Comparison of ENCODE assay signal across 18 cellular contexts in the genomic region with DNA sequence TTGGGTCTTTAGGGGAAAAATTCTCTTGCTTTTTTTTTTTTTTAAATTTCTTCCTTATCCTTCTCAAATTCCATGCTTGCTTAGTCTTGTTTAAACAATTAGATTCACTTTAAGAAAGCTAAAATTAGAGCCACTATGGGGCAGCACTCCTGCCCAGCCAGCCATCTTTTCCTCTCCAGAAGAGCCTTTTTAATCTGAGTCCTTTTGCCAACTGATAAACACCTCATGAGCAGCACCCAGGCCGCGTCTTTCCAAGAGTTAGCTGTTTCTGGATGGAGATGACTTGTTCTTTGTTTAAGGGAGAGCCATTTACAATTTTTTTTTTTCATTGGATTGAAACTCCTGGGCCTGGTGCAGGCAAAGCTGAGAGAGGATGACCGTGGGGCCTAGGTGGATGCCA. TPM values are rescaled to one million over a fixed set of nuclear protein-coding genes. Genes with fewer than 3 reads are reported as not detected.
DNase-seq lines count a peak whose midpoint lies in the region; ATAC-seq, FAIRE-seq and TF ChIP-seq lines count a peak whose summit lies in the region.
"Had no signal": no experiment of that assay in that cellular context is flagged by ENCODE, and none has a peak within 500 bp of the region (broad histone marks: within the 10 kb centered on the region; RNA-seq: fewer than 3 reads in every experiment).

No MANE protein-coding gene starts in this region.

- no peaks in the 10 kb centered on the region for H3K36me3 ChIP-seq in esophagus muscularis mucosa
- H3K36me3 ChIP-seq: right lobe of liver had no signal

- no peak for ATAC-seq in GM21528 (IDR thresholded peaks at IDR 0.05; ENCODE audit: low FRiP score, unreplicated experiment)
- ATAC-seq: HepG2; right lobe of liver; stimulated activated effector memory CD8-positive, alpha-beta T cell treated with anti-CD3 and anti-CD28 coated beads, Interleukin-12 subunit alpha, Interleukin-12 subunit beta, amount 100 ng/mL, for 72 hours had no signal

- H3K4me1 ChIP-seq in esophagus muscularis mucosa, result peaks cover 0 to 11% (median 9%) of the 10 kb centered on the region in 4 donors
- H3K4me1 ChIP-seq: right lobe of liver had no signal

- no peak for TF ChIP-seq EP300 in esophagus muscularis mucosa (IDR thresholded peaks at IDR 0.05)

- intact Hi-C loops in esophagus muscularis mucosa (cut with DNase I), result no loop called here

- peaks cover 7% of the 10 kb centered on the region for H3K4me1 Mint-ChIP-seq in mesothelial cell of epicardium

- TF ChIP-seq CTCF in C4-2B (conservative IDR thresholded peaks at IDR 0.05) (peak; percentile 15; the same call in 1 of the 2 replicates), LNCAP (IDR thresholded peaks at IDR 0.05) (peak; percentile 30; the same call in 1 of the 2 replicates), esophagus muscularis mucosa (IDR thresholded peaks at IDR 0.05) (no peak), mesothelial cell of epicardium (IDR thresholded peaks at IDR 0.05; ENCODE audit: unreplicated experiment) (no peak)

- no peaks in the 10 kb centered on the region for H3K9me3 ChIP-seq in esophagus muscularis mucosa
- H3K9me3 ChIP-seq: right lobe of liver had no signal

- peak overlapping the region; percentile 20 for H3K27ac Mint-ChIP-seq in mesothelial cell of epicardium
- H3K27ac Mint-ChIP-seq: activated CD4-positive, alpha-beta T cell treated with anti-CD3 and anti-CD28 coated beads, Interleukin-2, amount 10 ng/mL, durations not matched to agents 24 days and 14 days; activated T-helper 1 cell treated with anti-CD3 and anti-CD28 coated beads, Interleukin-12 subunit alpha, Interleukin-12 subunit beta, Interleukin-2, Interleukin-4 antibody, amounts not matched to agents 30 ng/mL and 10 ng/mL and 1 ng/mL, durations not matched to agents 14 hours and 24 hours and 36 hours; nephron progenitor cell; stimulated activated effector memory CD8-positive, alpha-beta T cell treated with anti-CD3 and anti-CD28 coated beads, Interleukin-12 subunit alpha, Interleukin-12 subunit beta, amount 100 ng/mL, for 72 hours; T-helper 2 cell treated with Interferon-gamma antibody and Interleukin-4, amounts not matched to agents 5 μg/mL and 100 μg/mL, for 36 hours had no signal

- H3K4me3 Mint-ChIP-seq in mesothelial cell of epicardium, result no peak overlapping the region
- H3K4me3 Mint-ChIP-seq: activated CD4-positive, alpha-beta T cell treated with anti-CD3 and anti-CD28 coated beads, Interleukin-2, amount 10 ng/mL, durations not matched to agents 24 days and 14 days; activated T-helper 1 cell treated with anti-CD3 and anti-CD28 coated beads, Interleukin-12 subunit alpha, Interleukin-12 subunit beta, Interleukin-2, Interleukin-4 antibody, amounts not matched to agents 30 ng/mL and 10 ng/mL and 1 ng/mL, durations not matched to agents 14 hours and 24 hours and 36 hours; nephron progenitor cell; stimulated activated effector memory CD8-positive, alpha-beta T cell treated with anti-CD3 and anti-CD28 coated beads, Interleukin-12 subunit alpha, Interleukin-12 subunit beta, amount 100 ng/mL, for 72 hours; T-helper 2 cell treated with Interferon-gamma antibody and Interleukin-4, amounts not matched to agents 5 μg/mL and 100 μg/mL, for 36 hours had no signal

- H3K27me3 ChIP-seq in esophagus muscularis mucosa, result peaks cover 0 to 3% (median 0%) of the 10 kb centered on the region in 4 donors
- H3K27me3 ChIP-seq: right lobe of liver had no signal

- TF ChIP-seq POLR2A in esophagus muscularis mucosa (IDR thresholded peaks at IDR 0.05; ENCODE audit: low read depth), result no peak

- no peak for FAIRE-seq in frontal cortex (lab: Jason Lieb, UNC)
- FAIRE-seq: HepG2 had no signal

- DNase-seq in esophagus muscularis mucosa (ENCODE audit: extremely low spot score) (peak; percentile 80), mesothelial cell of epicardium (ENCODE audit: low spot score in 2 of 2, unreplicated experiment in 2 of 2) (no peak), NCI-H2081 treated with DMSO at 0.1 percent for 48 hours (lab: John Stamatoyannopoulos, UW) (no peak), frontal cortex (ENCODE audit: low spot score in 2 of 2) (no peak)
- DNase-seq: activated CD4-positive, alpha-beta T cell treated with anti-CD3 and anti-CD28 coated beads, Interleukin-2, amount 10 ng/mL, durations not matched to agents 24 days and 14 days; effector memory CD4-positive, alpha-beta T cell; NCI-H510A treated with DMSO at 0.1 percent for 48 hours; nephron progenitor cell; right lobe of liver; stimulated activated CD4-positive, alpha-beta T cell treated with anti-CD3 and anti-CD28 coated beads, Interleukin-4, amount 100 ng/mL, for 4 hours had no signal

- H3K4me3 ChIP-seq in esophagus muscularis mucosa, result no peak overlapping the region
- H3K4me3 ChIP-seq: lung, right lobe of liver had no signal

- H3K36me3 Mint-ChIP-seq in mesothelial cell of epicardium, result no peaks in the 10 kb centered on the region
- H3K36me3 Mint-ChIP-seq: stimulated activated effector memory CD8-positive, alpha-beta T cell treated with anti-CD3 and anti-CD28 coated beads, Interleukin-12 subunit alpha, Interleukin-12 subunit beta, amount 100 ng/mL, for 72 hours had no signal

- 62% methylated on average over 3 of the region's 3 CpGs for WGBS in esophagus muscularis mucosa

- no peak overlapping the region for H3K27ac ChIP-seq in C4-2B
- H3K27ac ChIP-seq in esophagus muscularis mucosa (replicated peaks in 1 of 4), result no peak overlapping the region
- H3K27ac ChIP-seq: right lobe of liver had no signal

- H3K27me3 Mint-ChIP-seq in mesothelial cell of epicardium (ENCODE audit: low read depth), result peaks cover 11% of the 10 kb centered on the region

- H3K9me3 Mint-ChIP-seq in mesothelial cell of epicardium, result peaks cover 9% of the 10 kb centered on the region
- H3K9me3 Mint-ChIP-seq: activated CD4-positive, alpha-beta T cell treated with anti-CD3 and anti-CD28 coated beads, Interleukin-2, amount 10 ng/mL, durations not matched to agents 24 days and 14 days; activated T-helper 1 cell treated with anti-CD3 and anti-CD28 coated beads, Interleukin-12 subunit alpha, Interleukin-12 subunit beta, Interleukin-2, Interleukin-4 antibody, amounts not matched to agents 30 ng/mL and 10 ng/mL and 1 ng/mL, durations not matched to agents 14 hours and 24 hours and 36 hours; stimulated activated effector memory CD8-positive, alpha-beta T cell treated with anti-CD3 and anti-CD28 coated beads, Interleukin-12 subunit alpha, Interleukin-12 subunit beta, amount 100 ng/mL, for 72 hours; T-helper 2 cell treated with Interferon-gamma antibody and Interleukin-4, amounts not matched to agents 5 μg/mL and 100 μg/mL, for 36 hours had no signal

RNA-seq across cellular contexts. Expression of gene TSPAN2, which starts 53.3 kb away (rescaled TPM):
- 10 to 100 TPM; 35.8 to 70.2 (median 66.7) TPM for total RNA-seq in esophagus muscularis mucosa
- 12.1 to 14.2 TPM (median 12.2 TPM) in 3 replicates for total RNA-seq in mesothelial cell of epicardium
- total RNA-seq in frontal cortex, result 31.8 TPM
- total RNA-seq: HepG2 had no signal

Comparison
In these comparisons a context has a peak if more than half of its experiments do, and no peak if none do; other contexts are left out.
1. CTCF ChIP-seq: peak in C4-2B (single experiment) and LNCAP (single experiment); none in esophagus muscularis mucosa (0 of 3) and mesothelial cell of epicardium (single experiment).